Comparison of ENCODE assay signal across 8 cellular contexts in the genomic region with DNA sequence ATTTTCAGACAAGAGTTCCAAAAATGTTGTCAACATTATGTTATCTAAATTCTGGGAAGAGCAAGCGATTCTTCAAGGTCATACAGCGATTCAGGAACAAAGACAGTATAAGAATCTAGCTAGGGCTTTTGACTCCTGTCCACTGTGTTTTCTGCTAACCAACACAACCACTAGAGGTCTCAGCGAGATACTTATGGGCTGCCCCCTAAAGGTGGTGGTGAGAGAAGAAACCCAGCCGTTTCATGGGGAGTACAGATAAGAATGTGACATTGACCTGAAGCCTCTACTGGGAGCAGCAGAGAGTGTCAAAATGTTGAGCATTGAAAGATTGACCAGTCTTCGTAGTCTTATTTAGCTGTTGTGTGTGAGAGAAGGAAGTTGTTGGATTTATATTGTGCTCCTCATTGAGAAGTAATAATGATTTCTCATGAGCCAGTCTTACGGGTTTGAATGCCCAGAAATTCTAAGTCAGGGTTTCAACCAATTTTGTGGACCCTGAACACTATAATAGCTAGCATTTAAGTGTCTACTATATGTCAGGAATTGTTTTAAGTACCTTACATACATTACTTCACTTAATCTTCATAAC.
DNase-seq lines count a peak whose midpoint lies in the region; ATAC-seq and TF ChIP-seq lines count a peak whose summit lies in the region.

No MANE protein-coding gene starts in this region.

- no peaks in the 10 kb centered on the region for H4K20me1 ChIP-seq in OCI-LY1 (ENCODE audit: insufficient read depth, low read length)

- no peak overlapping the region for H3K4me3 Mint-ChIP-seq in activated T-cell treated with anti-CD3 and anti-CD28 coated beads, Interleukin-2, amount 50 U/mL, for 24 hours

- H3K9ac ChIP-seq in OCI-LY1 (ENCODE audit: low read length), result no peak overlapping the region

- H3K4me1 ChIP-seq in OCI-LY1 (ENCODE audit: insufficient read depth, low read length, severe bottlenecking), result peaks cover 4% of the 10 kb centered on the region

- no peak overlapping the region for H3K4me2 ChIP-seq in OCI-LY1 (ENCODE audit: low read length)

- no peaks in the 10 kb centered on the region for H3K27me3 ChIP-seq in OCI-LY1 (ENCODE audit: insufficient read depth, low read length)

- H3K9me3 ChIP-seq in OCI-LY1 (ENCODE audit: low read length), result no peaks in the 10 kb centered on the region

- peak; percentile 100 for ATAC-seq in GM21526 (IDR thresholded peaks at IDR 0.05; ENCODE audit: low FRiP score, unreplicated experiment)
- ATAC-seq in sciatic nerve, result peak; percentile 86

- TF ChIP-seq CTCF in OCI-LY1 (IDR thresholded peaks at IDR 0.05; ENCODE audit: low read length) (peak; percentile 99), lower leg skin (IDR thresholded peaks at IDR 0.05) (no peak)

- intact Hi-C loops in sciatic nerve (cut with DNase I), result no loop called here
- intact Hi-C loops in lower leg skin (cut with DNase I; ENCODE audit: low total_unique reads), result no loop called here

- H3K9me3 Mint-ChIP-seq in activated T-cell treated with anti-CD3 and anti-CD28 coated beads, Interleukin-2, amount 50 U/mL, for 24 hours, result peaks cover 3% of the 10 kb centered on the region

- H3K79me2 ChIP-seq in OCI-LY1 (ENCODE audit: insufficient read depth, low read length), result no peaks in the 10 kb centered on the region

- no peak for TF ChIP-seq POLR2A in lower leg skin (IDR thresholded peaks at IDR 0.05)

- no peaks in the 10 kb centered on the region for H3K36me3 Mint-ChIP-seq in activated T-cell treated with anti-CD3 and anti-CD28 coated beads, Interleukin-2, amount 50 U/mL, for 24 hours (ENCODE audit: low read depth)

- H2AFZ ChIP-seq in OCI-LY1 (ENCODE audit: low read length), result no peak overlapping the region

- peaks cover 1% of the 10 kb centered on the region for H3K4me1 Mint-ChIP-seq in activated T-cell treated with anti-CD3 and anti-CD28 coated beads, Interleukin-2, amount 50 U/mL, for 24 hours (ENCODE audit: low read depth)

- no peak overlapping the region for H3K27ac ChIP-seq in OCI-LY1 (ENCODE audit: low read depth, low read length, poor library complexity, severe bottlenecking)

- H3K4me3 ChIP-seq in OCI-LY1 (ENCODE audit: low read depth, low read length, poor library complexity, severe bottlenecking), result no peak overlapping the region
- H3K4me3 ChIP-seq in lower leg skin (ENCODE audit: low read depth, poor library complexity, severe bottlenecking), result no peak overlapping the region

- H3K36me3 ChIP-seq in OCI-LY1 (ENCODE audit: insufficient read depth, low read length), result no peaks in the 10 kb centered on the region

- peaks cover 9% of the 10 kb centered on the region for H3K27me3 Mint-ChIP-seq in activated T-cell treated with anti-CD3 and anti-CD28 coated beads, Interleukin-2, amount 50 U/mL, for 24 hours

- H3K27ac Mint-ChIP-seq in activated T-cell treated with anti-CD3 and anti-CD28 coated beads, Interleukin-2, amount 50 U/mL, for 24 hours, result no peak overlapping the region

- WGBS in lower leg skin, 2 donors, result 50 to 57% methylated on average over 6 of the region's 6 CpGs

- in situ Hi-C loops in G401 (cut with HindIII; ENCODE audit: low sequenced_read_pairs), result no loop called here

- DNase-seq in G401 (ENCODE audit: low spot score) (peak; percentile 63), HT-29 (ENCODE audit: low spot score) (peak; percentile 95), globus pallidus (ENCODE audit: low spot score) (peak; percentile 61), sciatic nerve (ENCODE audit: low spot score) (no peak), lower leg skin (ENCODE audit: low spot score in 2 of 2) (no peak)
- peak; percentile 37 for DNase-seq in activated T-cell treated with anti-CD3 and anti-CD28 coated beads, Interleukin-2, amount 50 U/mL, for 24 hours

- H3F3A ChIP-seq in OCI-LY1 (ENCODE audit: insufficient read depth, low read length), result no peaks in the 10 kb centered on the region

- no peaks in the 10 kb centered on the region for H3K9me2 ChIP-seq in OCI-LY1 (ENCODE audit: low read depth, low read length)

Comparison
In these comparisons a context has a peak if more than half of its experiments do, and no peak if none do; other contexts are left out.
1. DNase-seq: peak in G401 (single experiment), HT-29 (single experiment), activated T-cell treated with anti-CD3 and anti-CD28 coated beads, Interleukin-2, amount 50 U/mL, for 24 hours (single experiment) and globus pallidus (single experiment); none in sciatic nerve (single experiment) and lower leg skin (0 of 2).